In genomic region chr17:27670791-27671590, GRCh38 we compare ENCODE assay signal across 20 cellular contexts. TPM values are rescaled to one million over a fixed set of nuclear protein-coding genes. Genes with fewer than 3 reads are reported as not detected.
DNase-seq lines count a peak whose midpoint lies in the region; ATAC-seq, FAIRE-seq and TF ChIP-seq lines count a peak whose summit lies in the region.
"Had no signal": no experiment of that assay in that cellular context is flagged by ENCODE, and none has a peak within 500 bp of the region (broad histone marks: within the 10 kb centered on the region; RNA-seq: fewer than 3 reads in every experiment).

No MANE protein-coding gene starts in this region.

- ATAC-seq in left lobe of liver, result no peak
- ATAC-seq in stimulated activated memory B cell treated with anti-CD40 and anti-IgM and Interleukin-4, amounts not matched to agents 10 μg/mL and 1 μg/mL and 100 μg/mL, for 72 hours, result peak; percentile 6

- H4K91ac ChIP-seq in H9 (ENCODE audit: insufficient read length, low read depth, low read length), result no peak overlapping the region

- DNase-seq in H9 (peak; percentile 39), coronary artery (ENCODE audit: low spot score) (peak; percentile 66), left lobe of liver (ENCODE audit: low spot score) (peak; percentile 31), GM12892 (ENCODE audit: insufficient read length) (no peak), T-helper 9 cell (no peak), midbrain (lab: John Stamatoyannopoulos, UW) (no peak)
- DNase-seq: C1 segment of cervical spinal cord, IMR-90, Karpas-422, NCI-H1436, NCI-H1930, NCI-H226, NCI-H524, NCI-H82, SHP77 had no signal

- no peaks in the 10 kb centered on the region; the same call in 1 of the 2 replicates for H3K27me3 Mint-ChIP-seq in H9 (ENCODE audit: low read depth)
- H3K27me3 Mint-ChIP-seq in stimulated activated memory B cell treated with anti-CD40 and anti-IgM and Interleukin-4, amounts not matched to agents 10 μg/mL and 1 μg/mL and 100 μg/mL, for 72 hours, result peaks cover 19% of the 10 kb centered on the region

- no peaks in the 10 kb centered on the region for H3K79me2 ChIP-seq in H9 (ENCODE audit: insufficient read depth, low read length)

- no peaks in the 10 kb centered on the region for H3K9me3 Mint-ChIP-seq in H9
- no peaks in the 10 kb centered on the region for H3K9me3 Mint-ChIP-seq in stimulated activated memory B cell treated with anti-CD40 and anti-IgM and Interleukin-4, amounts not matched to agents 10 μg/mL and 1 μg/mL and 100 μg/mL, for 72 hours

- H4K20me1 ChIP-seq in H9 (ENCODE audit: control insufficient read depth, insufficient read depth, insufficient read length), result no peaks in the 10 kb centered on the region

- no peak overlapping the region for H2BK12ac ChIP-seq in H9 (ENCODE audit: insufficient read length, low read depth, low read length)

- H3K27ac Mint-ChIP-seq in H9, result no peak overlapping the region
- no peak overlapping the region for H3K27ac Mint-ChIP-seq in stimulated activated memory B cell treated with anti-CD40 and anti-IgM and Interleukin-4, amounts not matched to agents 10 μg/mL and 1 μg/mL and 100 μg/mL, for 72 hours

- no peak overlapping the region for H3K4me3 ChIP-seq in coronary artery
- H3K4me3 ChIP-seq: HAP-1, SK-N-MC had no signal

- no peak overlapping the region for H3K9ac ChIP-seq in H9 (ENCODE audit: extremely low read depth, insufficient read length, low read length)

- no peaks in the 10 kb centered on the region for H3K9me3 ChIP-seq in H9 (ENCODE audit: control insufficient read depth, low read depth, low read length)
- H3K9me3 ChIP-seq: HAP-1 had no signal

- H3K18ac ChIP-seq in H9 (ENCODE audit: insufficient read length, low read depth, low read length), result no peak overlapping the region

- H3K14ac ChIP-seq in H9 (ENCODE audit: insufficient read depth, low read length), result no peak overlapping the region

- H3K56ac ChIP-seq in H9 (ENCODE audit: insufficient read length, low read depth, low read length), result no peak overlapping the region

- H3K4me1 ChIP-seq in H9 (ENCODE audit: insufficient read depth, low read length), result no peaks in the 10 kb centered on the region
- H3K4me1 ChIP-seq: HAP-1 had no signal

- H3K4me2 ChIP-seq in H9 (ENCODE audit: insufficient read depth, insufficient read length, low read length), result no peak overlapping the region

- H2AK5ac ChIP-seq in H9 (ENCODE audit: insufficient read length, low read length), result no peak overlapping the region

- no peak overlapping the region for H2BK5ac ChIP-seq in H9 (ENCODE audit: insufficient read length, low read length)

- FAIRE-seq in GM12892 (lab: Jason Lieb, UNC), result no peak
- FAIRE-seq: G401.6, HTR-8/SVneo had no signal

- H3T11ph ChIP-seq in H9 (ENCODE audit: low read length), result no peak overlapping the region

- no peaks in the 10 kb centered on the region for H3K23me2 ChIP-seq in H9 (ENCODE audit: insufficient read length, low read depth, low read length, poor library complexity, severe bottlenecking)

- no peak overlapping the region for H3K23ac ChIP-seq in H9 (ENCODE audit: insufficient read length, low read depth, low read length)

- H3K4me3 Mint-ChIP-seq in H9, result no peak overlapping the region
- no peak overlapping the region for H3K4me3 Mint-ChIP-seq in stimulated activated memory B cell treated with anti-CD40 and anti-IgM and Interleukin-4, amounts not matched to agents 10 μg/mL and 1 μg/mL and 100 μg/mL, for 72 hours

- no peaks in the 10 kb centered on the region for H3K36me3 Mint-ChIP-seq in H9 (ENCODE audit: insufficient read depth in 1 of 3, low read depth in 3 of 3)
- no peaks in the 10 kb centered on the region for H3K36me3 Mint-ChIP-seq in stimulated activated memory B cell treated with anti-CD40 and anti-IgM and Interleukin-4, amounts not matched to agents 10 μg/mL and 1 μg/mL and 100 μg/mL, for 72 hours

- H2AFZ ChIP-seq in H9 (ENCODE audit: low read length), result no peak overlapping the region

- no peaks in the 10 kb centered on the region for H3K27me3 ChIP-seq in H9 (ENCODE audit: insufficient read depth, low read length)

- no peak overlapping the region for H3K4ac ChIP-seq in H9 (ENCODE audit: low read depth, low read length)

- H3K4me1 Mint-ChIP-seq in H9, result no peaks in the 10 kb centered on the region
- no peaks in the 10 kb centered on the region for H3K4me1 Mint-ChIP-seq in stimulated activated memory B cell treated with anti-CD40 and anti-IgM and Interleukin-4, amounts not matched to agents 10 μg/mL and 1 μg/mL and 100 μg/mL, for 72 hours

- no peak for TF ChIP-seq POLR2A in GM12892 (IDR thresholded peaks at IDR 0.05; ENCODE audit: low read depth, low read length)

- H3K79me1 ChIP-seq in H9 (ENCODE audit: insufficient read depth, low read depth, low read length, poor library complexity, severe bottlenecking), result no peaks in the 10 kb centered on the region

- H4K8ac ChIP-seq in H9 (replicated peaks; ENCODE audit: insufficient read length, low read depth, low read length), result no peak overlapping the region

- H3K27ac ChIP-seq in H9 (ENCODE audit: insufficient read length, low read depth, low read length) (no peak overlapping the region), coronary artery (no peak overlapping the region)
- H3K27ac ChIP-seq: SK-N-MC had no signal

- no peak overlapping the region for H2BK120ac ChIP-seq in H9 (ENCODE audit: low read depth, low read length, poor library complexity, severe bottlenecking)

- peak; percentile 39; the same call in 2 of the 3 replicates for TF ChIP-seq CTCF in H9 (conservative IDR thresholded peaks at IDR 0.05)
- TF ChIP-seq CTCF in coronary artery (IDR thresholded peaks at IDR 0.05), result no peak

- no peak overlapping the region for H2BK20ac ChIP-seq in H9 (ENCODE audit: low read depth, low read length, poor library complexity, severe bottlenecking)

- H4K5ac ChIP-seq in H9 (ENCODE audit: insufficient read length, low read depth, low read length), result no peak overlapping the region

- H2BK15ac ChIP-seq in H9 (ENCODE audit: low read depth, low read length), result no peak overlapping the region

- no CpG with 5 or more reads among the region's 12 CpGs for WGBS in H9 (ENCODE audit: extremely low coverage, insufficient read length, low lambda C conversion rate)

RNA-seq across cellular contexts. Expression of gene LGALS9, which starts 40.0 kb away (rescaled TPM):
- total RNA-seq in H9 (2021) (2.0 and 2.5 TPM in 2 replicates), left lobe of liver (12.0 TPM)
- polyA plus RNA-seq in GM12892 (2012; ENCODE audit: missing spikeins), result 125 TPM

Comparison
In these comparisons a context has a peak if more than half of its experiments do, and no peak if none do; other contexts are left out.
1. DNase-seq: peak in H9 (single experiment), coronary artery (single experiment) and left lobe of liver (single experiment); none in GM12892 (single experiment), T-helper 9 cell (single experiment) and midbrain (single experiment).